21 cellular contexts compared by ENCODE assay signal in the genomic region with DNA sequence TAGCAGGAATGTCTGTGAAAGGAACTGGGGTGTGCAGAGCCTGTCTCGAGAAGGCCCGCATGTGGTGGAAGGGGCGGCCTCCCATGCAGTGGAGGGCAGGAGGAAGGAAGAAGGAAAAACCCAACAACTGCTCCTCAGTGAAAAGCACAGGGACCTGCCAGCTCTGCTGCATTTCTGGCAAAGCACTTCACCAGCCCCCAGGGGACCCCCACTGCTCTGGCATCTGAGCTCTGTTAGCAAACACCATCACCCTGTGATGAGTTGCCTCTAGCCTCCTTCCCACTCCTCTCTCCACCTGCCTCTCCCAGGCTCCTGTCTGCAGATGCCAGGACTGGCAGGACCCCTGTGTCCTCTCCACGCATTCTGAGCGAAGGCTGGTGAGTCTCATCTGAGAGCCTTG.
"Had no signal": no experiment of that assay in that cellular context is flagged by ENCODE, and none has a peak within 500 bp of the region (broad histone marks: within the 10 kb centered on the region; RNA-seq: fewer than 3 reads in every experiment).

No MANE protein-coding gene starts in this region.

- H3K4me3 Mint-ChIP-seq: activated CD4-positive, alpha-beta T cell treated with anti-CD3 and anti-CD28 coated beads for 36 hours; activated CD8-positive, alpha-beta T cell treated with anti-CD3 and anti-CD28 coated beads for 36 hours; activated naive CD8-positive, alpha-beta T cell treated with anti-CD3 and anti-CD28 coated beads, Interleukin-2, amount 10 ng/mL, durations not matched to agents 7 days and 5 days; dendritic cell treated with granulocyte-macrophage colony-stimulating factor and Interleukin-4, amounts not matched to agents 40 ng/mL and 50 ng/mL, for 4 days; naive B cell; neural progenitor cell; T-helper 17 cell had no signal

- H2AFZ ChIP-seq: neural progenitor cell had no signal

- H3K27ac Mint-ChIP-seq: activated CD4-positive, alpha-beta T cell treated with anti-CD3 and anti-CD28 coated beads for 36 hours; activated CD8-positive, alpha-beta T cell treated with anti-CD3 and anti-CD28 coated beads for 36 hours; activated naive CD8-positive, alpha-beta T cell treated with anti-CD3 and anti-CD28 coated beads, Interleukin-2, amount 10 ng/mL, durations not matched to agents 7 days and 5 days; dendritic cell treated with granulocyte-macrophage colony-stimulating factor and Interleukin-4, amounts not matched to agents 40 ng/mL and 50 ng/mL, for 4 days; naive B cell; neural progenitor cell; T-helper 17 cell had no signal

- H3K36me3 Mint-ChIP-seq: activated naive CD8-positive, alpha-beta T cell treated with anti-CD3 and anti-CD28 coated beads, Interleukin-2, amount 10 ng/mL, durations not matched to agents 7 days and 5 days; naive B cell; neural progenitor cell had no signal

- DNase-seq: activated CD4-positive, alpha-beta T cell treated with anti-CD3 and anti-CD28 coated beads for 36 hours; activated CD8-positive, alpha-beta T cell treated with anti-CD3 and anti-CD28 coated beads for 36 hours; activated naive CD4-positive, alpha-beta T cell; activated naive CD8-positive, alpha-beta T cell treated with anti-CD3 and anti-CD28 coated beads, Interleukin-2, amount 10 ng/mL, durations not matched to agents 7 days and 5 days; effector memory CD4-positive, alpha-beta T cell; foreskin melanocyte; left colon; naive B cell; stimulated activated CD4-positive, alpha-beta T cell treated with anti-CD3 and anti-CD28 coated beads, Interleukin-15, amount 100 ng/mL, for 24 hours; stimulated activated CD4-positive, alpha-beta T cell treated with anti-CD3 and anti-CD28 coated beads, Interleukin-4, amount 100 ng/mL, for 1 hour; stimulated activated naive CD4-positive, alpha-beta T cell; substantia nigra; T-helper 17 cell; transverse colon; WERI-Rb-1 had no signal

- H3K9ac ChIP-seq: neural progenitor cell had no signal

- H3K9me3 Mint-ChIP-seq: activated CD8-positive, alpha-beta T cell treated with anti-CD3 and anti-CD28 coated beads for 36 hours; activated naive CD8-positive, alpha-beta T cell treated with anti-CD3 and anti-CD28 coated beads, Interleukin-2, amount 10 ng/mL, durations not matched to agents 7 days and 5 days; dendritic cell treated with granulocyte-macrophage colony-stimulating factor and Interleukin-4, amounts not matched to agents 40 ng/mL and 50 ng/mL, for 4 days; naive B cell; neural progenitor cell had no signal

- H3K9me3 ChIP-seq: heart left ventricle, ovary, transverse colon had no signal

- H3K27me3 ChIP-seq: heart left ventricle, neural progenitor cell, ovary, transverse colon had no signal

- H3K4me3 ChIP-seq: heart left ventricle, lung, neural progenitor cell, ovary, transverse colon had no signal

- H3K27me3 Mint-ChIP-seq: activated CD4-positive, alpha-beta T cell treated with anti-CD3 and anti-CD28 coated beads for 36 hours; activated CD8-positive, alpha-beta T cell treated with anti-CD3 and anti-CD28 coated beads for 36 hours; activated naive CD8-positive, alpha-beta T cell treated with anti-CD3 and anti-CD28 coated beads, Interleukin-2, amount 10 ng/mL, durations not matched to agents 7 days and 5 days; dendritic cell treated with granulocyte-macrophage colony-stimulating factor and Interleukin-4, amounts not matched to agents 40 ng/mL and 50 ng/mL, for 4 days had no signal

- H3K4me2 ChIP-seq: neural progenitor cell had no signal

- H3K4me1 ChIP-seq: heart left ventricle, neural progenitor cell had no signal

- H3K36me3 ChIP-seq: heart left ventricle, neural progenitor cell, ovary, transverse colon, WERI-Rb-1 had no signal

- H3K4me1 Mint-ChIP-seq: activated CD4-positive, alpha-beta T cell treated with anti-CD3 and anti-CD28 coated beads for 36 hours; activated naive CD8-positive, alpha-beta T cell treated with anti-CD3 and anti-CD28 coated beads, Interleukin-2, amount 10 ng/mL, durations not matched to agents 7 days and 5 days; naive B cell had no signal

- H3K27ac ChIP-seq: epithelial cell of prostate, heart left ventricle, neural progenitor cell, ovary, transverse colon, WERI-Rb-1 had no signal

- ATAC-seq: activated CD4-positive, alpha-beta T cell treated with anti-CD3 and anti-CD28 coated beads for 36 hours; activated CD8-positive, alpha-beta T cell treated with anti-CD3 and anti-CD28 coated beads for 36 hours; heart left ventricle; left colon; T-helper 17 cell had no signal
